8 cellular contexts compared by ENCODE assay signal in genomic region chr1:211697356-211697755, GRCh38. TPM values are rescaled to one million over a fixed set of nuclear protein-coding genes. Genes with fewer than 3 reads are reported as not detected.
DNase-seq lines count a peak whose midpoint lies in the region; ATAC-seq and TF ChIP-seq lines count a peak whose summit lies in the region.
"Had no signal": no experiment of that assay in that cellular context is flagged by ENCODE, and none has a peak within 500 bp of the region (broad histone marks: within the 10 kb centered on the region; RNA-seq: fewer than 3 reads in every experiment).

No MANE protein-coding gene starts in this region.

- no peak overlapping the region for H2AFZ ChIP-seq in GM23248

- no peaks in the 10 kb centered on the region for H3K9me3 ChIP-seq in HEK293 (ENCODE audit: control insufficient read depth, insufficient read depth, low read depth, low read length)
- no peaks in the 10 kb centered on the region for H3K9me3 ChIP-seq in GM23248 (ENCODE audit: low read depth)
- H3K9me3 ChIP-seq in transverse colon: no peaks in the 10 kb centered on the region
- H3K9me3 ChIP-seq: ovary had no signal

- no peaks in the 10 kb centered on the region for H4K20me1 ChIP-seq in GM23248 (ENCODE audit: insufficient read depth)

- no peaks in the 10 kb centered on the region for H3K79me2 ChIP-seq in GM23248 (ENCODE audit: insufficient read depth)

- no peak overlapping the region for H3K27ac ChIP-seq in HEK293 (ENCODE audit: extremely low read depth, low read depth, low read length)
- no peak overlapping the region for H3K27ac ChIP-seq in GM23248
- H3K27ac ChIP-seq in transverse colon: no peak overlapping the region
- H3K27ac ChIP-seq: ovary had no signal

- TF ChIP-seq EP300 in transverse colon (IDR thresholded peaks at IDR 0.05; ENCODE audit: low read depth): no peak

- peak; percentile 80 for DNase-seq in myocyte (ENCODE audit: low read depth)
- DNase-seq in UCSD-AML1 (lab: John Stamatoyannopoulos, UW; ENCODE audit: unreplicated experiment): no peak
- no peak for DNase-seq in GM23248
- no peak for DNase-seq in transverse colon
- DNase-seq: ovary had no signal

- H3K4me3 ChIP-seq in HEK293 (ENCODE audit: low read depth, low read length) (no peak overlapping the region), GM23248 (no peak overlapping the region), transverse colon (no peak overlapping the region)
- H3K4me3 ChIP-seq: ovary had no signal

- POLR2A ChIA-PET in HEK293 (lab: Yijun Ruan, JAX): no interaction called here

- CTCF ChIA-PET in HEK293 (lab: Yijun Ruan, JAX): interaction anchor here (0.6 to 5.2 kb wide), 18 partner anchors 12 to 759 kb away, joined by 3 to 60 read pairs (median 8); partner anchors contain the start of genes DTL and INTS7

- TF ChIP-seq CTCF in HEK293 (tag by site-specific recombination; IDR thresholded peaks at IDR 0.05) (no peak), transverse colon (IDR thresholded peaks at IDR 0.05) (no peak)

- intact Hi-C loops in transverse colon (cut with DNase I; ENCODE audit: low total_unique reads): no loop called here

- no peak overlapping the region for H3K4me2 ChIP-seq in GM23248 (ENCODE audit: unreplicated experiment)

- H3F3A ChIP-seq in GM23248 (ENCODE audit: insufficient read depth): no peaks in the 10 kb centered on the region

- no peaks in the 10 kb centered on the region for H3K9me2 ChIP-seq in GM23248 (ENCODE audit: insufficient read depth)

- TF ChIP-seq POLR2A in transverse colon (IDR thresholded peaks at IDR 0.05): no peak

- H3K27me3 ChIP-seq in GM23248 (replicated peaks; ENCODE audit: insufficient read depth): peaks cover 9% of the 10 kb centered on the region
- H3K27me3 ChIP-seq in transverse colon: no peaks in the 10 kb centered on the region
- H3K27me3 ChIP-seq: ovary had no signal

- 45 to 57% methylated on average over 1 of the region's 1 CpG for WGBS in GM23248 (ENCODE audit: low coverage in 1 of 2, low lambda C conversion rate in 2 of 2, missing lambda C conversion rate in 2 of 2), 2 experiments
- WGBS in transverse colon (ENCODE audit: low coverage in 1 of 2), 2 donors: 73% methylated on average over 1 of the region's 1 CpG; no CpG with 5 or more reads in 1 of the 2 donors

- H3K4me1 ChIP-seq in HEK293 (ENCODE audit: control insufficient read depth, insufficient read depth, low read length): no peaks in the 10 kb centered on the region
- no peaks in the 10 kb centered on the region for H3K4me1 ChIP-seq in GM23248 (ENCODE audit: insufficient read depth)
- peaks cover 0 to 8% (median 3%) of the 10 kb centered on the region in 4 donors for H3K4me1 ChIP-seq in transverse colon

- ATAC-seq in GM18909 (IDR thresholded peaks at IDR 0.05; ENCODE audit: poor library complexity, unreplicated experiment) (peak; percentile 81), HG03521 (IDR thresholded peaks at IDR 0.05; ENCODE audit: unreplicated experiment) (peak; percentile 71)

- H3K36me3 ChIP-seq in HEK293 (ENCODE audit: control insufficient read depth in 2 of 2, insufficient read depth in 1 of 2, low read length in 2 of 2) (no peaks in the 10 kb centered on the region), GM23248 (ENCODE audit: low read depth) (no peaks in the 10 kb centered on the region), transverse colon (no peaks in the 10 kb centered on the region)
- H3K36me3 ChIP-seq: ovary had no signal

- no peak overlapping the region for H3K9ac ChIP-seq in GM23248

- in situ Hi-C loops in GM23248 (cut with MboI) (loop anchor here (25.0 kb wide), 1 partner anchor 315 kb away; no protein-coding TSS in a partner anchor), transverse colon (cut with MboI; ENCODE audit: low pct_ligation_motif_present in 1 of 4, low pct_unique_long_range_greater_than_20kb in 1 of 4, low sequenced_read_pairs in 3 of 4) (loop anchor here in 2 of 4 donors (25.0 kb wide), 2 partner anchors 740 to 765 kb away; partner anchors contain the start of gene NENF (in 1 of the 2))

TF ChIP-seq in HEK293, 187 proteins besides CTCF, POLR2A, EP300 and RAD21:
- TF ChIP-seq ATF2 (tag by site-specific recombination; IDR thresholded peaks at IDR 0.05; ENCODE audit: low read depth): no peak
- peak; percentile 57 for TF ChIP-seq ZIC2 (tag by site-specific recombination; IDR thresholded peaks at IDR 0.05)

RNA-seq across cellular contexts. Expression of gene NEK2, which starts 21.9 kb away (rescaled TPM):
- total RNA-seq in myocyte: 0.16 and 0.19 TPM in 2 replicates
- 0.09 TPM for polyA plus RNA-seq in myocyte (2012)
- total RNA-seq in GM23248 (2014; rRNA removed; shearing (Covaris generic)): 11.3 and 13.8 TPM in 2 replicates
- 10.6 TPM in 2 replicates for polyA plus RNA-seq in GM23248 (2016; fragmentation: Nextera tagmentation; extraction: Ambion mirVana)
- total RNA-seq in transverse colon: 1 to 10 TPM; 1.7 to 4.9 (median 2.1) TPM
